Comparison of ENCODE assay signal across 20 cellular contexts in genomic region chr2:178333851-178334250, GRCh38.
DNase-seq lines count a peak whose midpoint lies in the region; FAIRE-seq lines count a peak whose summit lies in the region.
"Had no signal": no experiment of that assay in that cellular context is flagged by ENCODE, and none has a peak within 500 bp of the region (broad histone marks: within the 10 kb centered on the region; RNA-seq: fewer than 3 reads in every experiment).

No MANE protein-coding gene starts in this region.

- DNase-seq in DMS53 (lab: John Stamatoyannopoulos, UW), result peak; percentile 17
- DNase-seq in DMS53 treated with DMSO at 0.1 percent for 48 hours (lab: John Stamatoyannopoulos, UW; ENCODE audit: unreplicated experiment), result no peak
- DNase-seq in myocyte (ENCODE audit: low read depth), result peak; percentile 60
- DNase-seq in SIG-M5 treated with dmso at 0.1 percent for 504 hours (lab: John Stamatoyannopoulos, UW; ENCODE audit: unreplicated experiment), result no peak
- DNase-seq in NCI-H1436 (lab: John Stamatoyannopoulos, UW), result no peak
- DNase-seq in NCI-H1417 (lab: John Stamatoyannopoulos, UW), result no peak
- DNase-seq: 8988T; C1 segment of cervical spinal cord; Calu3; CD8-positive, alpha-beta T cell; Kasumi-1; NCI-H1092; NCI-H146; NCI-H2029; NCI-H510A; NCI-H82; Peyer's patch; T-helper 1 cell had no signal

- peak; percentile 48 for FAIRE-seq in endometrium (lab: Jason Lieb, UNC)
- FAIRE-seq: H54 had no signal

Comparison
In these comparisons a context has a peak if more than half of its experiments do, and no peak if none do; other contexts are left out.
1. DNase-seq: peak in DMS53 (single experiment) and myocyte (single experiment); none in DMS53 treated with DMSO at 0.1 percent for 48 hours (single experiment), SIG-M5 treated with dmso at 0.1 percent for 504 hours (single experiment), NCI-H1436 (single experiment) and NCI-H1417 (0 of 3).